Comparison of ENCODE assay signal across 7 cellular contexts in genomic region chr12:109483346-109483745, GRCh38.
"Had no signal": no experiment of that assay in that cellular context is flagged by ENCODE, and none has a peak within 500 bp of the region (broad histone marks: within the 10 kb centered on the region; RNA-seq: fewer than 3 reads in every experiment).

No MANE protein-coding gene starts in this region.

- FAIRE-seq: G401.6, GM12878, GM12892, GM18507, GM19239 had no signal

- H3K4me3 ChIP-seq: GM12878 had no signal

- ATAC-seq: GM12878 had no signal

- DNase-seq: GDM1, GF-D8 had no signal
